ENCODE assay signal across 11 cellular contexts in genomic region chr17:20074489-20074888, GRCh38.
DNase-seq lines count a peak whose midpoint lies in the region; ATAC-seq and TF ChIP-seq lines count a peak whose summit lies in the region.
"Had no signal": no experiment of that assay in that cellular context is flagged by ENCODE, and none has a peak within 500 bp of the region (broad histone marks: within the 10 kb centered on the region; RNA-seq: fewer than 3 reads in every experiment).

No MANE protein-coding gene starts in this region.

- H3K27me3 ChIP-seq in MM.1S (replicated peaks; ENCODE audit: insufficient read depth, low read length) (no peaks in the 10 kb centered on the region), SJCRH30 (peaks cover 9% of the 10 kb centered on the region; the same call in 1 of the 2 replicates)

- H3K4me3 Mint-ChIP-seq in central memory CD8-positive, alpha-beta T cell: peak overlapping the region; percentile 71
- no peak overlapping the region for H3K4me3 Mint-ChIP-seq in activated CD4-positive, alpha-beta T cell treated with anti-CD3 and anti-CD28 coated beads, Interleukin-2, amount 10 ng/mL, durations not matched to agents 24 days and 14 days

- H3K36me3 Mint-ChIP-seq in central memory CD8-positive, alpha-beta T cell (ENCODE audit: insufficient read depth): no peaks in the 10 kb centered on the region
- H3K36me3 Mint-ChIP-seq in activated CD4-positive, alpha-beta T cell treated with anti-CD3 and anti-CD28 coated beads, Interleukin-2, amount 10 ng/mL, durations not matched to agents 24 days and 14 days (ENCODE audit: low read depth): no peaks in the 10 kb centered on the region

- no peaks in the 10 kb centered on the region for H3K9me2 ChIP-seq in MM.1S (replicated peaks; ENCODE audit: insufficient read depth, low read length)

- peaks cover 57% of the 10 kb centered on the region for H3K79me2 ChIP-seq in MM.1S (ENCODE audit: low read length)

- H3K9me3 Mint-ChIP-seq in central memory CD8-positive, alpha-beta T cell: no peaks in the 10 kb centered on the region
- no peaks in the 10 kb centered on the region for H3K9me3 Mint-ChIP-seq in activated CD4-positive, alpha-beta T cell treated with anti-CD3 and anti-CD28 coated beads, Interleukin-2, amount 10 ng/mL, durations not matched to agents 24 days and 14 days

- H3K9me3 ChIP-seq in MM.1S (replicated peaks; ENCODE audit: insufficient read depth, low read length) (no peaks in the 10 kb centered on the region), SJCRH30 (replicated peaks) (no peaks in the 10 kb centered on the region)

- H3K4me1 Mint-ChIP-seq in central memory CD8-positive, alpha-beta T cell: peaks cover 15% of the 10 kb centered on the region
- peaks cover 19% of the 10 kb centered on the region for H3K4me1 Mint-ChIP-seq in activated CD4-positive, alpha-beta T cell treated with anti-CD3 and anti-CD28 coated beads, Interleukin-2, amount 10 ng/mL, durations not matched to agents 24 days and 14 days

- H3K27ac ChIP-seq in MM.1S (ENCODE audit: low read length) (peak overlapping the region; percentile 79; the same call in 1 of the 2 replicates), SJCRH30 (no peak overlapping the region)
- H3K27ac ChIP-seq: WERI-Rb-1 had no signal

- H3K4me2 ChIP-seq in MM.1S (ENCODE audit: low read depth, low read length): peak overlapping the region; percentile 96

- DNase-seq in MM.1S (no peak), pons (ENCODE audit: low spot score) (peak; percentile 53), SJCRH30 (no peak), GOT3 (lab: John Stamatoyannopoulos, UW) (no peak), kidney tubule cell (ENCODE audit: low spot score) (no peak)
- DNase-seq in central memory CD8-positive, alpha-beta T cell (ENCODE audit: low spot score in 2 of 2): no peak
- DNase-seq in activated CD4-positive, alpha-beta T cell treated with anti-CD3 and anti-CD28 coated beads, Interleukin-2, amount 10 ng/mL, durations not matched to agents 24 days and 14 days: no peak
- DNase-seq: NCI-H1092, PC-3, WERI-Rb-1 had no signal

- peaks cover 29% of the 10 kb centered on the region for H3K4me1 ChIP-seq in MM.1S (ENCODE audit: low read length)
- no peaks in the 10 kb centered on the region for H3K4me1 ChIP-seq in SJCRH30

- H3K36me3 ChIP-seq in MM.1S (replicated peaks; ENCODE audit: insufficient read depth, low read length) (no peaks in the 10 kb centered on the region), SJCRH30 (no peaks in the 10 kb centered on the region)
- H3K36me3 ChIP-seq: WERI-Rb-1 had no signal

- H3F3A ChIP-seq in MM.1S (ENCODE audit: insufficient read depth, low read length): peaks cover 15% of the 10 kb centered on the region

- H3K9ac ChIP-seq in MM.1S (ENCODE audit: low read length): peak overlapping the region; percentile 43; the same call in 1 of the 2 replicates

- no peak overlapping the region for H3K27ac Mint-ChIP-seq in central memory CD8-positive, alpha-beta T cell (ENCODE audit: low read depth)
- no peak overlapping the region for H3K27ac Mint-ChIP-seq in activated CD4-positive, alpha-beta T cell treated with anti-CD3 and anti-CD28 coated beads, Interleukin-2, amount 10 ng/mL, durations not matched to agents 24 days and 14 days

- H2AFZ ChIP-seq in MM.1S (ENCODE audit: low read length): no peak overlapping the region

- intact Hi-C loops in activated CD4-positive, alpha-beta T cell treated with anti-CD3 and anti-CD28 coated beads, Interleukin-2, amount 10 ng/mL, durations not matched to agents 24 days and 14 days (cut with micrococcal nuclease): no loop called here

- no peaks in the 10 kb centered on the region for H4K20me1 ChIP-seq in MM.1S (ENCODE audit: insufficient read depth, low read length)

- no peak for TF ChIP-seq CTCF in MM.1S (IDR thresholded peaks at IDR 0.05; ENCODE audit: low read length)

- no peaks in the 10 kb centered on the region for H3K27me3 Mint-ChIP-seq in central memory CD8-positive, alpha-beta T cell
- peaks cover 9% of the 10 kb centered on the region for H3K27me3 Mint-ChIP-seq in activated CD4-positive, alpha-beta T cell treated with anti-CD3 and anti-CD28 coated beads, Interleukin-2, amount 10 ng/mL, durations not matched to agents 24 days and 14 days

- no peak for ATAC-seq in central memory CD8-positive, alpha-beta T cell (replicated peaks; ENCODE audit: extremely low read depth, poor library complexity, severe bottlenecking)
- ATAC-seq: PC-3 had no signal

- H3K4me3 ChIP-seq in GM08714 (ENCODE audit: low read length) (peak overlapping the region; percentile 22; the same call in 1 of the 2 replicates), MM.1S (ENCODE audit: low read length) (peak overlapping the region; percentile 59), SJCRH30 (no peak overlapping the region)
